Comparison of ENCODE assay signal across 10 cellular contexts in genomic region chr18:5515007-5515744, GRCh38. TPM values are rescaled to one million over a fixed set of nuclear protein-coding genes. Genes with fewer than 3 reads are reported as not detected.
A peak's percentile ranks its signal among the peaks of the same experiment; 100 is the strongest.
DNase-seq lines count a peak whose midpoint lies in the region; ATAC-seq and TF ChIP-seq lines count a peak whose summit lies in the region.
"Had no signal": no experiment of that assay in that cellular context is flagged by ENCODE, and none has a peak within 500 bp of the region (broad histone marks: within the 10 kb centered on the region; RNA-seq: fewer than 3 reads in every experiment).

No MANE protein-coding gene starts in this region.

- H3K4me3 Mint-ChIP-seq in stimulated activated memory B cell treated with anti-CD40 and anti-IgM and Interleukin-4, amounts not matched to agents 10 μg/mL and 1 μg/mL and 100 μg/mL, for 72 hours = peak overlapping the region; percentile 45

- ATAC-seq in left colon (peak; percentile 59), GM19452 (IDR thresholded peaks at IDR 0.05; ENCODE audit: unreplicated experiment) (no peak)
- no peak for ATAC-seq in stimulated activated memory B cell treated with anti-CD40 and anti-IgM and Interleukin-4, amounts not matched to agents 10 μg/mL and 1 μg/mL and 100 μg/mL, for 72 hours
- ATAC-seq: body of pancreas had no signal

- intact Hi-C loops in left colon (cut with DNase I, micrococcal nuclease) = no loop called here

- peaks cover 12% of the 10 kb centered on the region for H3K27me3 Mint-ChIP-seq in stimulated activated memory B cell treated with anti-CD40 and anti-IgM and Interleukin-4, amounts not matched to agents 10 μg/mL and 1 μg/mL and 100 μg/mL, for 72 hours

- DNase-seq in NB4 (ENCODE audit: low read depth) (peak; percentile 14), SKM-1 (lab: John Stamatoyannopoulos, UW; ENCODE audit: unreplicated experiment) (peak; percentile 85), left colon (no peak), NCI-H446 (lab: John Stamatoyannopoulos, UW) (no peak)
- no peak for DNase-seq in activated effector memory CD4-positive, alpha-beta T cell treated with anti-CD3 and anti-CD28 coated beads, Interleukin-2, amount 50 U/mL, for 16 hours
- DNase-seq: body of pancreas, IMR-90, T-helper 2 cell had no signal

- H3K27ac Mint-ChIP-seq in stimulated activated memory B cell treated with anti-CD40 and anti-IgM and Interleukin-4, amounts not matched to agents 10 μg/mL and 1 μg/mL and 100 μg/mL, for 72 hours = peak overlapping the region; percentile 76

- no peak for TF ChIP-seq POLR2A in NB4 (IDR thresholded peaks at IDR 0.05; ENCODE audit: extremely low read depth, insufficient read length)

- H3K4me1 Mint-ChIP-seq in stimulated activated memory B cell treated with anti-CD40 and anti-IgM and Interleukin-4, amounts not matched to agents 10 μg/mL and 1 μg/mL and 100 μg/mL, for 72 hours = peaks cover 15% of the 10 kb centered on the region

- H3K4me3 ChIP-seq in NB4 (ENCODE audit: low read depth, low read length) = no peak overlapping the region
- H3K4me3 ChIP-seq: body of pancreas had no signal

- no peaks in the 10 kb centered on the region for H3K9me3 Mint-ChIP-seq in stimulated activated memory B cell treated with anti-CD40 and anti-IgM and Interleukin-4, amounts not matched to agents 10 μg/mL and 1 μg/mL and 100 μg/mL, for 72 hours

- H3K36me3 Mint-ChIP-seq in stimulated activated memory B cell treated with anti-CD40 and anti-IgM and Interleukin-4, amounts not matched to agents 10 μg/mL and 1 μg/mL and 100 μg/mL, for 72 hours = no peaks in the 10 kb centered on the region

- TF ChIP-seq CTCF in NB4 (IDR thresholded peaks at IDR 0.05; ENCODE audit: low read depth, low read length) = no peak

RNA-seq across cellular contexts. Expression of gene EPB41L3, which starts 28.6 kb away (rescaled TPM):
- total RNA-seq in left colon = 10 to 100 TPM; 87.7 to 98.6 TPM

Comparison
In these comparisons a context has a peak if more than half of its experiments do, and no peak if none do; other contexts are left out.
1. DNase-seq: peak in NB4 (single experiment) and SKM-1 (single experiment); none in left colon (0 of 2), NCI-H446 (0 of 2) and activated effector memory CD4-positive, alpha-beta T cell treated with anti-CD3 and anti-CD28 coated beads, Interleukin-2, amount 50 U/mL, for 16 hours (single experiment).